In genomic region chr2:68762665-68763064, GRCh38 we compare ENCODE assay signal across 9 cellular contexts. TPM values are rescaled to one million over a fixed set of nuclear protein-coding genes. Genes with fewer than 3 reads are reported as not detected.
DNase-seq lines count a peak whose midpoint lies in the region; ATAC-seq and TF ChIP-seq lines count a peak whose summit lies in the region.
"Had no signal": no experiment of that assay in that cellular context is flagged by ENCODE, and none has a peak within 500 bp of the region (broad histone marks: within the 10 kb centered on the region; RNA-seq: fewer than 3 reads in every experiment).

No MANE protein-coding gene starts in this region.

- H3K36me3 Mint-ChIP-seq in activated naive CD4-positive, alpha-beta T cell treated with anti-CD3 and anti-CD28 coated beads, Interleukin-2, amount 50 U/mL, for 72 hours: peaks cover 12 to 13% of the 10 kb centered on the region in 2 donors
- H3K36me3 Mint-ChIP-seq in osteocyte (ENCODE audit: unreplicated experiment) (no peaks in the 10 kb centered on the region), Calu3 (ENCODE audit: insufficient read depth, unreplicated experiment) (no peaks in the 10 kb centered on the region)

- peak overlapping the region; percentile 62 to 85 for H3K27ac Mint-ChIP-seq in activated naive CD4-positive, alpha-beta T cell treated with anti-CD3 and anti-CD28 coated beads, Interleukin-2, amount 50 U/mL, for 72 hours
- peak overlapping the region; percentile 5 for H3K27ac Mint-ChIP-seq in osteocyte (ENCODE audit: unreplicated experiment)
- no peak overlapping the region for H3K27ac Mint-ChIP-seq in Calu3 (ENCODE audit: unreplicated experiment)

- peaks cover 19% of the 10 kb centered on the region for H3K27me3 Mint-ChIP-seq in osteocyte (ENCODE audit: unreplicated experiment)
- peaks cover 27% of the 10 kb centered on the region for H3K27me3 Mint-ChIP-seq in Calu3 (ENCODE audit: unreplicated experiment)

- no TSS peak for BruUV-seq in Calu3 (replicated peaks; lab: Mats Ljungman, UMichigan)

- H3K9me3 Mint-ChIP-seq in activated naive CD4-positive, alpha-beta T cell treated with anti-CD3 and anti-CD28 coated beads, Interleukin-2, amount 50 U/mL, for 72 hours: no peaks in the 10 kb centered on the region
- H3K9me3 Mint-ChIP-seq in osteocyte (ENCODE audit: unreplicated experiment) (no peaks in the 10 kb centered on the region), Calu3 (ENCODE audit: low read depth, unreplicated experiment) (no peaks in the 10 kb centered on the region)

- intact Hi-C loops in Calu3 (cut with micrococcal nuclease; ENCODE audit: unreplicated experiment): no loop called here

- H3K4me1 Mint-ChIP-seq in osteocyte (ENCODE audit: unreplicated experiment) (peaks cover 15% of the 10 kb centered on the region), Calu3 (ENCODE audit: low read depth, unreplicated experiment) (no peaks in the 10 kb centered on the region)

- CTCF ChIA-PET in Calu3 (lab: Charles Lee): no interaction called here

- H3K4me3 Mint-ChIP-seq in osteocyte (ENCODE audit: unreplicated experiment) (no peak overlapping the region), Calu3 (ENCODE audit: low read depth, unreplicated experiment) (no peak overlapping the region)

- DNase-seq in NCI-H1694 treated with DMSO at 0.1 percent for 48 hours (lab: John Stamatoyannopoulos, UW) (peak; percentile 6), NCI-H1694 (lab: John Stamatoyannopoulos, UW) (no peak), osteocyte (ENCODE audit: extremely low spot score, unreplicated experiment) (no peak), NCI-H2029 (lab: John Stamatoyannopoulos, UW) (no peak), Calu3 (no peak)
- DNase-seq in activated naive CD4-positive, alpha-beta T cell treated with anti-CD3 and anti-CD28 coated beads, Interleukin-2, amount 50 U/mL, for 72 hours (ENCODE audit: low spot score in 2 of 2): peak in 1 of 2 donors; percentile 29
- DNase-seq in activated effector memory CD4-positive, alpha-beta T cell treated with Interleukin-2 at 50 U/mL for 16 hours: no peak
- DNase-seq: glutamatergic neuron had no signal

- peak; percentile 33 for ATAC-seq in HG03103 (IDR thresholded peaks at IDR 0.05; ENCODE audit: low read depth, unreplicated experiment)
- ATAC-seq in activated naive CD4-positive, alpha-beta T cell treated with anti-CD3 and anti-CD28 coated beads, Interleukin-2, amount 50 U/mL, for 72 hours: peak; percentile 29 to 67

- TF ChIP-seq CTCF in osteocyte (IDR thresholded peaks at IDR 0.05): no peak
- no peak for TF ChIP-seq CTCF in Calu3 (IDR thresholded peaks at IDR 0.05; ENCODE audit: unreplicated experiment)

RNA-seq across cellular contexts. Expression of gene ARHGAP25, which starts 28.1 kb away (rescaled TPM):
- 10 to 100 TPM; 37.7 to 43.0 TPM for total RNA-seq in activated naive CD4-positive, alpha-beta T cell treated with anti-CD3 and anti-CD28 coated beads, Interleukin-2, amount 50 U/mL, for 72 hours
- total RNA-seq in osteocyte (0.42 and 0.43 TPM in 2 replicates), Calu3 (2022) (0.51 TPM in 1 of 2 replicates, not detected in the other)

Comparison
In these comparisons a context has a peak if more than half of its experiments do, and no peak if none do; other contexts are left out.
1. RNA of gene ARHGAP25, which starts 28.1 kb away (total RNA-seq): 37.7 to 43.0 TPM in activated naive CD4-positive, alpha-beta T cell treated with anti-CD3 and anti-CD28 coated beads, Interleukin-2, amount 50 U/mL, for 72 hours; 0.42 to 0.43 TPM in osteocyte and 0.51 TPM in Calu3; every median in the first group is over 10 times any median in the second.